In genomic region chr16:2936436-2937011, GRCh38 we compare ENCODE assay signal across 1 cellular context.
TF ChIP-seq lines count a peak whose summit lies in the region.

No MANE protein-coding gene starts in this region.

TF ChIP-seq in GM23338, 12 proteins besides CTCF, POLR2A, EP300 and RAD21:
- TF ChIP-seq CREB1 (CRISPR knock-in tag; IDR thresholded peaks at IDR 0.05; ENCODE audit: low read depth): no peak
- TF ChIP-seq ETS1 (IDR thresholded peaks at IDR 0.05): no peak
- TF ChIP-seq EZH2phosphoT487 (IDR thresholded peaks at IDR 0.05; ENCODE audit: unreplicated experiment): no peak
- no peak for TF ChIP-seq ZNF114 (CRISPR knock-in tag; IDR thresholded peaks at IDR 0.05)
- TF ChIP-seq ZNF331 (CRISPR knock-in tag; IDR thresholded peaks at IDR 0.05; ENCODE audit: low read depth): no peak
- no peak for TF ChIP-seq REST (IDR thresholded peaks at IDR 0.05; ENCODE audit: unreplicated experiment)
- no peak for TF ChIP-seq STAT1 (IDR thresholded peaks at IDR 0.05; ENCODE audit: unreplicated experiment)
- TF ChIP-seq NANOG (IDR thresholded peaks at IDR 0.05; ENCODE audit: borderline replicate concordance): no peak
- no peak for TF ChIP-seq POLR2AphosphoS5 (IDR thresholded peaks at IDR 0.05; ENCODE audit: low read depth)
- no peak for TF ChIP-seq ZNF462 (CRISPR knock-in tag; IDR thresholded peaks at IDR 0.05)
